ENCODE assay signal across 13 cellular contexts in the genomic region with DNA sequence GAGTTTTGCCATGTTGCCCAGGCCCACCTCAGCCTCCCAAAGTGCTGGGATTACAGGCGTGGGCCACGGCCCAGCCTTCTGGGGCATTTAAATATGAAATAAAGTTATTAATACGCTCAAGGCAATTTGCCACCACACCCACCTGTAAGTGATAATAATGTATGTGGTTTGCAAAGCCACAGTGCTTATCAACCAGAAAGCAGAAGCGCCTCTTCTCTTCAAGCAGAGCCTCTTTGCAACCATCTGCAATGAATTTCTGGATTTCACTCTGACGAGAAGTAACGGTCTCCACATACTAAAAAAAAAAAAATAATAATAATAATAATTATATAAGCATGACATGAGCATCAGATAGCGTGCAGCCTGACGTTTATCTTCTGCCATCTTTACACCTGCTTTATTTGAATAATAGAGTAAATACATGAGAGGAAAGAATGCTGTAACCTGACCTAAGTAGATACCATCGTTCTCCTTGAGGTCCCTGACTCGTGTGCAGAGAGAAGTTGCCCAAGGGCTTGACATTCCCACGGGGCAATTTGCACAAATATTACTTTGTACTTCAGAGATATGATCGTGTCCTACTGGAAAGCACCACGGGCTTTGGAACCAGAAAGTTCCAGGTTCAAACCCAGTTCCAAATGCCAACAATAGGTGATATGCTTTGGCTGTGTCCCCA. TPM values are rescaled to one million over a fixed set of nuclear protein-coding genes. Genes with fewer than 3 reads are reported as not detected.
DNase-seq lines count a peak whose midpoint lies in the region; ATAC-seq, FAIRE-seq and TF ChIP-seq lines count a peak whose summit lies in the region.
"Had no signal": no experiment of that assay in that cellular context is flagged by ENCODE, and none has a peak within 500 bp of the region (broad histone marks: within the 10 kb centered on the region; RNA-seq: fewer than 3 reads in every experiment).

No MANE protein-coding gene starts in this region.

- H3K27ac Mint-ChIP-seq in nephron progenitor cell, result no peak overlapping the region

- H2AFZ ChIP-seq in GM12878 (ENCODE audit: control insufficient read depth, low read depth, low read length), result no peak overlapping the region

- RAD21 ChIA-PET in GM12878 (lab: Charles Lee; ENCODE audit: unreplicated experiment), result no interaction called here

- peak; percentile 13 for DNase-seq in GM12878 (ENCODE audit: low read depth, low spot score)
- no peak for DNase-seq in LoVo (ENCODE audit: low spot score)
- no peak for DNase-seq in CD1c-positive myeloid dendritic cell (ENCODE audit: extremely low spot score)
- no peak for DNase-seq in cerebellar nuclear complex (lab: John Stamatoyannopoulos, UW)
- DNase-seq in nephron progenitor cell, result no peak
- DNase-seq: activated gamma-delta T cell, foreskin melanocyte, NCI-H1930 had no signal

- no peak overlapping the region for H3K4me3 ChIP-seq in GM12878

- POLR2A ChIA-PET in GM12878 (lab: Charles Lee), result no interaction called here

- H4K20me1 ChIP-seq in GM12878 (ENCODE audit: control insufficient read depth, insufficient read depth), result no peaks in the 10 kb centered on the region

- ATAC-seq in GM18502 (IDR thresholded peaks at IDR 0.05; ENCODE audit: poor library complexity, unreplicated experiment), result peak; percentile 83
- ATAC-seq in GM21529 (IDR thresholded peaks at IDR 0.05; ENCODE audit: unreplicated experiment), result peak; percentile 75
- ATAC-seq in HG03175 (IDR thresholded peaks at IDR 0.05; ENCODE audit: unreplicated experiment), result peak; percentile 84
- ATAC-seq in GM12878, result peak; percentile 77

- H3K36me3 ChIP-seq in GM12878 (ENCODE audit: control insufficient read depth in 2 of 2, insufficient read depth in 2 of 2, low read length in 1 of 2), result peaks cover 0 to 14% of the 10 kb centered on the region in 2 experiments; a peak in 3 of 4 replicates

- no peak overlapping the region for H3K4me3 Mint-ChIP-seq in nephron progenitor cell

- BruUV-seq in GM12878 (replicated peaks; lab: Mats Ljungman, UMichigan), result no TSS peak

- no peak for TF ChIP-seq POLR2A in GM12878 (IDR thresholded peaks at IDR 0.05; ENCODE audit: low read depth, low read length)

- peak overlapping the region; percentile 38 for H3K4me2 ChIP-seq in GM12878 (ENCODE audit: control insufficient read depth, insufficient read depth)

- H3K4me1 ChIP-seq in GM12878 (ENCODE audit: control insufficient read depth, insufficient read depth, low read length), result peaks cover 13% of the 10 kb centered on the region

- no peak for TF ChIP-seq EP300 in GM12878 (IDR thresholded peaks at IDR 0.05; ENCODE audit: borderline replicate concordance in 1 of 2, control insufficient read depth in 1 of 2, low read depth in 2 of 2, low read length in 2 of 2)

- no peaks in the 10 kb centered on the region for H3K79me2 ChIP-seq in GM12878 (ENCODE audit: control insufficient read depth, insufficient read depth, low read length)

- H3K27me3 Mint-ChIP-seq in nephron progenitor cell (ENCODE audit: low read depth, poor library complexity), result no peaks in the 10 kb centered on the region

- CTCF ChIA-PET in GM12878 (lab: Yijun Ruan, JAX), result no interaction called here

- no peaks in the 10 kb centered on the region for H3K4me1 Mint-ChIP-seq in nephron progenitor cell

- no peak overlapping the region for H3K9ac ChIP-seq in GM12878 (ENCODE audit: control insufficient read depth, insufficient read depth, low read length)

- intact Hi-C loops in GM12878 (cut with micrococcal nuclease; ENCODE audit: unreplicated experiment), result no loop called here

- H3K27ac ChIP-seq in GM12878 (ENCODE audit: control insufficient read depth, insufficient read depth), result no peak overlapping the region
- H3K27ac ChIP-seq: VCaP had no signal

- peak; percentile 31 for FAIRE-seq in GM12878 (lab: Jason Lieb, UNC)
- FAIRE-seq: colon had no signal

- H3K9me3 ChIP-seq in GM12878 (replicated peaks; ENCODE audit: control insufficient read depth, insufficient read depth, low read length), result no peaks in the 10 kb centered on the region; the same call in 1 of the 3 replicates

- H3K9me3 Mint-ChIP-seq in nephron progenitor cell, result peaks cover 25% of the 10 kb centered on the region

- H3K36me3 Mint-ChIP-seq in nephron progenitor cell (ENCODE audit: low read depth), result peaks cover 59% of the 10 kb centered on the region

- TF ChIP-seq RAD21 in GM12878 (IDR thresholded peaks at IDR 0.05; ENCODE audit: insufficient read depth, low read depth, low read length), result 0 out of 2 replicates have a peak, but pooled peaks have one; percentile 6

- in situ Hi-C loops in GM12878 (cut with MboI), result no loop called here

- TF ChIP-seq CTCF in GM12878 (IDR thresholded peaks at IDR 0.05 in 2 of 3, conservative IDR thresholded peaks at IDR 0.05 in 1 of 3; ENCODE audit: control insufficient read depth in 2 of 3, extremely low read depth in 1 of 3, insufficient read depth in 1 of 3, low read depth in 3 of 3, low read length in 3 of 3) (no peak), nephron progenitor cell (IDR thresholded peaks at IDR 0.05) (no peak)

- H3K27me3 ChIP-seq in GM12878 (replicated peaks in 1 of 2; ENCODE audit: control insufficient read depth in 2 of 2, insufficient read depth in 2 of 2, low read length in 1 of 2), result no peaks in the 10 kb centered on the region

- WGBS in GM12878 (ENCODE audit: insufficient coverage, insufficient replicate concordance, low lambda C conversion rate, missing lambda C conversion rate), result 23% methylated on average over 13 of the region's 13 CpGs

- SMC1A ChIA-PET in GM12878 (lab: Charles Lee; ENCODE audit: uncharacterized antibody, unreplicated experiment), result interaction anchor here (1.4 kb wide), 1 partner anchor 86 kb away, joined by 6 read pairs; a partner anchor contains a TSS

TF ChIP-seq in GM12878, 131 proteins besides CTCF, POLR2A, EP300 and RAD21 (continues in another document):
- TF ChIP-seq SMARCA5 (IDR thresholded peaks at IDR 0.05), result no peak
- peak; percentile 78 for TF ChIP-seq CBFB (IDR thresholded peaks at IDR 0.05; ENCODE audit: low read depth)
- peak; percentile 59 for TF ChIP-seq JUNB (IDR thresholded peaks at IDR 0.05)
- TF ChIP-seq POU2F2 (IDR thresholded peaks at IDR 0.05; ENCODE audit: borderline replicate concordance, low read depth, low read length), result peak; percentile 46; the same call in 1 of the 3 replicates
- TF ChIP-seq, protein P1, sequence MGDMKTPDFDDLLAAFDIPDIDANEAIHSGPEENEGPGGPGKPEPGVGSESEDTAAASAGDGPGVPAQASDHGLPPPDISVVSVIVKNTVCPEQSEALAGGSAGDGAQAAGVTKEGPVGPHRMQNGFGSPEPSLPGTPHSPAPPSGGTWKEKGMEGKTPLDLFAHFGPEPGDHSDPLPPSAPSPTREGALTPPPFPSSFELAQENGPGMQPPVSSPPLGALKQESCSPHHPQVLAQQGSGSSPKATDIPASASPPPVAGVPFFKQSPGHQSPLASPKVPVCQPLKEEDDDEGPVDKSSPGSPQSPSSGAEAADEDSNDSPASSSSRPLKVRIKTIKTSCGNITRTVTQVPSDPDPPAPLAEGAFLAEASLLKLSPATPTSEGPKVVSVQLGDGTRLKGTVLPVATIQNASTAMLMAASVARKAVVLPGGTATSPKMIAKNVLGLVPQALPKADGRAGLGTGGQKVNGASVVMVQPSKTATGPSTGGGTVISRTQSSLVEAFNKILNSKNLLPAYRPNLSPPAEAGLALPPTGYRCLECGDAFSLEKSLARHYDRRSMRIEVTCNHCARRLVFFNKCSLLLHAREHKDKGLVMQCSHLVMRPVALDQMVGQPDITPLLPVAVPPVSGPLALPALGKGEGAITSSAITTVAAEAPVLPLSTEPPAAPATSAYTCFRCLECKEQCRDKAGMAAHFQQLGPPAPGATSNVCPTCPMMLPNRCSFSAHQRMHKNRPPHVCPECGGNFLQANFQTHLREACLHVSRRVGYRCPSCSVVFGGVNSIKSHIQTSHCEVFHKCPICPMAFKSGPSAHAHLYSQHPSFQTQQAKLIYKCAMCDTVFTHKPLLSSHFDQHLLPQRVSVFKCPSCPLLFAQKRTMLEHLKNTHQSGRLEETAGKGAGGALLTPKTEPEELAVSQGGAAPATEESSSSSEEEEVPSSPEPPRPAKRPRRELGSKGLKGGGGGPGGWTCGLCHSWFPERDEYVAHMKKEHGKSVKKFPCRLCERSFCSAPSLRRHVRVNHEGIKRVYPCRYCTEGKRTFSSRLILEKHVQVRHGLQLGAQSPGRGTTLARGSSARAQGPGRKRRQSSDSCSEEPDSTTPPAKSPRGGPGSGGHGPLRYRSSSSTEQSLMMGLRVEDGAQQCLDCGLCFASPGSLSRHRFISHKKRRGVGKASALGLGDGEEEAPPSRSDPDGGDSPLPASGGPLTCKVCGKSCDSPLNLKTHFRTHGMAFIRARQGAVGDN (IDR thresholded peaks at IDR 0.05), result no peak
- TF ChIP-seq TARDBP (IDR thresholded peaks at IDR 0.05; ENCODE audit: borderline replicate concordance), result no peak
- peak; percentile 78 for TF ChIP-seq NFIC (IDR thresholded peaks at IDR 0.05; ENCODE audit: low read depth, low read length)
- TF ChIP-seq BCL11A (IDR thresholded peaks at IDR 0.05; ENCODE audit: low read depth, low read length), result peak; percentile 58; the same call in 1 of the 2 replicates
- no peak for TF ChIP-seq ZNF274 (IDR thresholded peaks at IDR 0.05; ENCODE audit: insufficient read depth, insufficient read length)
- TF ChIP-seq MEF2A (IDR thresholded peaks at IDR 0.05; ENCODE audit: insufficient read depth, low read depth, low read length), result peak; percentile 83
- TF ChIP-seq RUNX3 (IDR thresholded peaks at IDR 0.05; ENCODE audit: low read length), result peak; percentile 96

RNA-seq across cellular contexts. Expression of a gene that starts 34.0 kb away (rescaled TPM):
- total RNA-seq in GM12878 (2013; cell fraction: nucleolus; rRNA removed), result 14.2 and 15.0 TPM in 2 replicates
- total RNA-seq in GM12878 (2014; rRNA removed) (22.6 and 23.2 TPM in 2 replicates), GM12878 (2014; rRNA removed; fragmentation: Illumina TruSeq; extraction: Trizol) (17.7 and 21.0 TPM in 2 replicates), GM12878 (2021) (50.9 and 56.3 TPM in 2 replicates)
- 26.9 TPM for polyA plus RNA-seq in GM12878 (2011; ENCODE audit: low read depth)
- polyA plus RNA-seq in GM12878 (2011; rRNA removed) (28.3 and 39.9 TPM in 2 replicates), GM12878 (2014; fragmentation: Illumina TruSeq; extraction: Trizol) (9.9 and 15.9 TPM in 2 replicates), GM12878 (2014; fragmentation: Nextera tagmentation; extraction: Ambion mirVana) (10 to 100 TPM in 1 of 2 experiments, 1 to 10 TPM in 1; 4.5 to 22.1 TPM), GM12878 (2014; rRNA removed) (38.4 and 38.5 TPM in 2 replicates), GM12878 (2016; fragmentation: Nextera tagmentation; extraction: Ambion mirVana) (10 to 100 TPM in 1 of 2 experiments, 1 to 10 TPM in 1; 6.4 to 12.9 TPM)
- polyA plus RNA-seq in GM12878 (2011; cell fraction: cytosol; rRNA removed), result 40.9 and 48.1 TPM in 2 replicates
- 26.4 and 31.1 TPM in 2 replicates for polyA plus RNA-seq in GM12878 (2011; cell fraction: nucleus; rRNA removed)
- polyA plus RNA-seq in GM12878 (2012), result 47.7 and 73.7 TPM in 2 replicates
- polyA minus RNA-seq in GM12878 (2011; rRNA and poly(A)+ RNA removed), result 18.6 and 27.7 TPM in 2 replicates
- 18.7 and 23.3 TPM in 2 replicates for polyA minus RNA-seq in GM12878 (2011; cell fraction: cytosol; rRNA and poly(A)+ RNA removed)
- polyA minus RNA-seq in GM12878 (2011; cell fraction: nucleus; rRNA and poly(A)+ RNA removed), result 13.7 and 24.1 TPM in 2 replicates
